In the genomic region with DNA sequence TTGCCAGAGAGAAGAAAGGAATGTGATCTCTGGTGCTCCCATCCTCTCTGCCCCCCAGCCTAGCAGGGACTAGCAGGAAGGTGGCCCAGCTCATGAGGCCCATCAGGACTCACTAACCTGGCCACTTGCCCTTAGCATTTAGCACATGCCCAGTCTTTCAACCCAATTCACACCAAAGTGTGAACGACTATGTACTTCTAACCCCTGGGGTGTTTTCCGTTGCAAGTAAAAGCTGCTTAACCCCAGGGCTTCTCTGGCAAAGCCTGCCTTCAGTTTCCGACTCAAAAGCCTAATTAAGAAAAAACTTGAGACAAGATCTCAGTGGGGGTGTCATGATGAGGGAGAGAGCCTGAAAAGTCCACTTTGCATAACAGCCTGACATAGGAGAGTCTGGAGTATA, we compare ENCODE assay signal across 6 cellular contexts.
"Had no signal": no experiment of that assay in that cellular context is flagged by ENCODE, and none has a peak within 500 bp of the region (broad histone marks: within the 10 kb centered on the region; RNA-seq: fewer than 3 reads in every experiment).

No MANE protein-coding gene starts in this region.

- H3K27ac Mint-ChIP-seq: GM23338, HFFc6 had no signal

- H3K4me3 Mint-ChIP-seq: GM23338, H9, HFFc6 had no signal

- H3K4me2 ChIP-seq: GM23338 had no signal

- H2AFZ ChIP-seq: GM23338 had no signal

- DNase-seq: H9, HCEC 1CT, HFFc6, IMR-90 had no signal

- H3K4me3 ChIP-seq: GM23338, K562 had no signal

- ATAC-seq: GM23338, K562 had no signal

- H3K9me3 Mint-ChIP-seq: GM23338, HFFc6 had no signal
